10 cellular contexts compared by ENCODE assay signal in the genomic region with DNA sequence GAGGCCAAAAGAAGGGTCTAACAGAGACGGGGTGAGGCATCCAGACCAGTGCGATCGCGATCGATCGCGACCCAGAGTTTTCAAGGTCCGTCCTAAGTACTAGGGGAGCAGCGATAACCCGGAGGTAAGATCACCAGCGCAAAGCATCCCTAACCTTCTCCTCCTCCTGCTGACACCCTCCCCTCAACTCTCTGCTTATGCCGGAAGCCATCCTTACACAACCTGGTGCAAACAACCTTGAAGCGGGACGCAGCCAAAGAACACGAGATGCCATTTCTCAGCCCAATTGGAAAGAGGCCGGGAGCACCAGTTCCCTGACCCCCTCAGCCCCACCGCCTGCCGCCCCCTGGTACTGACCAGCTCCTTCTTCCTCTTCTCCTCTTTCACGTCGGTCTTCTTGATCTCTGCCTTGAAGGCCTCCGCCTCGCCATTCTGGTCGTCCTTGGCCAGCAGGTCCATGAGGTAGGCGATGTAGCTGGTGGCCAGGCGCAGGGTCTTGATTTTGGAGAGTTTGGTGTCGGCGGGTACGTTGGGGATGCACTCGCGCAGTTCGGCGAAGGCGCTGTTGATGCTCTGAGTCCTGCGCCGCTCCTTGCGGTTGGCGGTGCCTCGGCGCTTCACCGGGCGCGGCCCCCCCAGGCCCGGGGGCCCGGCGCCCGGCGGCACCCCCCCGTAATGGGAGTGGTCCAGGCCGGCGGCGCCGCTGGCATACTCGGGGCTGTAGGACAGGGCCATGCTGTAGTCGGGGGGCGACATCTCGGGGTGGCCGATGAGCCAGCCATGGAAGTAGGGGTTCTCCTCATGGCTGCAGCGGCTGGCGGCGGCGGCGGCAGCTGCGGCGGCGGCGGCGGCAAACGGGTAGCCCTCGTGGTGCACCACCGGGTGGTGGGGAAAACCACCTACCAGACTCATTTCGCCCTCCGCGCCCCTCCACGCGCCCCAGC. TPM values are rescaled to one million over a fixed set of nuclear protein-coding genes. Genes with fewer than 3 reads are reported as not detected.
DNase-seq lines count a peak whose midpoint lies in the region; ATAC-seq and TF ChIP-seq lines count a peak whose summit lies in the region.
"Had no signal": no experiment of that assay in that cellular context is flagged by ENCODE, and none has a peak within 500 bp of the region (broad histone marks: within the 10 kb centered on the region; RNA-seq: fewer than 3 reads in every experiment).

No MANE protein-coding gene starts in this region.

- H3K79me2 ChIP-seq in hepatocyte (peaks cover 87% of the 10 kb centered on the region), MM.1S (ENCODE audit: low read length) (no peaks in the 10 kb centered on the region)

- 4% methylated on average over 50 of the region's 75 CpGs for WGBS in hepatocyte (ENCODE audit: low lambda C conversion rate, missing lambda C conversion rate)

- POLR2A ChIA-PET in activated CD4-positive, alpha-beta T cell treated with anti-CD3 and anti-CD28 coated beads for 36 hours (lab: Charles Lee), result no interaction called here
- POLR2A ChIA-PET in activated CD8-positive, alpha-beta T cell treated with anti-CD3 and anti-CD28 coated beads for 36 hours (lab: Charles Lee), result interaction anchor here (1.2 to 1.4 kb wide), 2 partner anchors 11 to 19 kb away, joined by 3 read pairs; no protein-coding TSS in a partner anchor

- no peaks in the 10 kb centered on the region for H4K20me1 ChIP-seq in hepatocyte (ENCODE audit: insufficient read depth, poor library complexity, severe bottlenecking)
- H4K20me1 ChIP-seq in MM.1S (ENCODE audit: insufficient read depth, low read length), result no peaks in the 10 kb centered on the region
- H4K20me1 ChIP-seq: BLaER1 treated with 17β-estradiol and CSF1 and Interleukin-3, amounts not matched to agents 10 nM and 100 nM had no signal

- peaks cover 78% of the 10 kb centered on the region for H3K27me3 Mint-ChIP-seq in activated CD4-positive, alpha-beta T cell treated with anti-CD3 and anti-CD28 coated beads for 36 hours
- peaks cover 83% of the 10 kb centered on the region for H3K27me3 Mint-ChIP-seq in activated CD8-positive, alpha-beta T cell treated with anti-CD3 and anti-CD28 coated beads for 36 hours

- H3K27me3 ChIP-seq in hepatocyte (peaks cover 86% of the 10 kb centered on the region), subcutaneous abdominal adipose tissue (ENCODE audit: control insufficient read depth in 5 of 5, insufficient read depth in 4 of 5, low read length in 5 of 5) (peaks cover 22 to 68% (median 51%) of the 10 kb centered on the region in 5 donors), MM.1S (replicated peaks; ENCODE audit: insufficient read depth, low read length) (no peaks in the 10 kb centered on the region; the same call in 1 of the 2 replicates)

- peaks cover 2% of the 10 kb centered on the region for H3K9me3 Mint-ChIP-seq in activated CD4-positive, alpha-beta T cell treated with anti-CD3 and anti-CD28 coated beads for 36 hours (ENCODE audit: low read depth)
- no peaks in the 10 kb centered on the region for H3K9me3 Mint-ChIP-seq in activated CD8-positive, alpha-beta T cell treated with anti-CD3 and anti-CD28 coated beads for 36 hours

- peak; percentile 15 for DNase-seq in activated CD4-positive, alpha-beta T cell treated with anti-CD3 and anti-CD28 coated beads for 36 hours
- no peak for DNase-seq in activated CD4-positive, alpha-beta T cell treated with anti-CD3 and anti-CD28 coated beads for 1 hour
- DNase-seq in activated CD8-positive, alpha-beta T cell treated with anti-CD3 and anti-CD28 coated beads for 36 hours, result no peak
- no peak for DNase-seq in hepatocyte (ENCODE audit: low spot score)
- no peak for DNase-seq in NCI-H1092 (lab: John Stamatoyannopoulos, UW)
- no peak for DNase-seq in MM.1S
- DNase-seq: NCI-H510A had no signal

- H3K36me3 ChIP-seq in hepatocyte (replicated peaks; ENCODE audit: insufficient read depth, low read depth), result no peaks in the 10 kb centered on the region
- no peaks in the 10 kb centered on the region for H3K36me3 ChIP-seq in subcutaneous abdominal adipose tissue (ENCODE audit: control insufficient read depth in 5 of 5, insufficient read depth in 5 of 5, low read length in 5 of 5)
- no peaks in the 10 kb centered on the region for H3K36me3 ChIP-seq in MM.1S (replicated peaks; ENCODE audit: insufficient read depth, low read length)
- H3K36me3 ChIP-seq: BLaER1 treated with 17β-estradiol and CSF1 and Interleukin-3, amounts not matched to agents 10 nM and 100 nM had no signal

- no peak for ATAC-seq in activated CD4-positive, alpha-beta T cell treated with anti-CD3 and anti-CD28 coated beads for 36 hours
- no peak for ATAC-seq in activated CD8-positive, alpha-beta T cell treated with anti-CD3 and anti-CD28 coated beads for 36 hours
- no peak for ATAC-seq in GM21619 (IDR thresholded peaks at IDR 0.05; ENCODE audit: unreplicated experiment)

- intact Hi-C loops in activated CD4-positive, alpha-beta T cell treated with anti-CD3 and anti-CD28 coated beads for 36 hours (cut with DNase I, micrococcal nuclease), result no loop called here
- intact Hi-C loops in activated CD8-positive, alpha-beta T cell treated with anti-CD3 and anti-CD28 coated beads for 36 hours (cut with micrococcal nuclease), result loop anchor here (5.0 kb wide), 1 partner anchor 689 kb away; no protein-coding TSS in a partner anchor

- H3F3A ChIP-seq in MM.1S (ENCODE audit: insufficient read depth, low read length), result no peaks in the 10 kb centered on the region

- H3K36me3 Mint-ChIP-seq in activated CD4-positive, alpha-beta T cell treated with anti-CD3 and anti-CD28 coated beads for 36 hours (ENCODE audit: low read depth), result peaks cover 7% of the 10 kb centered on the region
- H3K36me3 Mint-ChIP-seq in activated CD8-positive, alpha-beta T cell treated with anti-CD3 and anti-CD28 coated beads for 36 hours (ENCODE audit: low read depth), result peaks cover 8% of the 10 kb centered on the region

- H3K27ac Mint-ChIP-seq in activated CD4-positive, alpha-beta T cell treated with anti-CD3 and anti-CD28 coated beads for 36 hours, result no peak overlapping the region
- H3K27ac Mint-ChIP-seq in activated CD8-positive, alpha-beta T cell treated with anti-CD3 and anti-CD28 coated beads for 36 hours, result no peak overlapping the region

- H3K4me1 ChIP-seq in hepatocyte (ENCODE audit: insufficient read depth) (no peaks in the 10 kb centered on the region), subcutaneous abdominal adipose tissue (ENCODE audit: control insufficient read depth in 5 of 5, insufficient read depth in 5 of 5, low read length in 5 of 5) (peaks cover 0 to 38% (median 27%) of the 10 kb centered on the region in 5 donors), MM.1S (ENCODE audit: low read length) (no peaks in the 10 kb centered on the region)
- H3K4me1 ChIP-seq: BLaER1 treated with 17β-estradiol and CSF1 and Interleukin-3, amounts not matched to agents 10 nM and 100 nM had no signal

- H3K9me2 ChIP-seq in hepatocyte (replicated peaks; ENCODE audit: insufficient read depth), result no peaks in the 10 kb centered on the region
- H3K9me2 ChIP-seq in MM.1S (replicated peaks; ENCODE audit: insufficient read depth, low read length), result no peaks in the 10 kb centered on the region

- H2AFZ ChIP-seq in hepatocyte (peak overlapping the region; percentile 46), MM.1S (ENCODE audit: low read length) (no peak overlapping the region)

- H3K9ac ChIP-seq in subcutaneous abdominal adipose tissue (ENCODE audit: low read length in 5 of 5) (no peak overlapping the region), MM.1S (ENCODE audit: low read length) (no peak overlapping the region)
- H3K9ac ChIP-seq: BLaER1 treated with 17β-estradiol and CSF1 and Interleukin-3, amounts not matched to agents 10 nM and 100 nM had no signal

- CTCF ChIA-PET in activated CD4-positive, alpha-beta T cell treated with anti-CD3 and anti-CD28 coated beads for 36 hours (lab: Charles Lee), result interaction anchor here (0.6 to 1.2 kb wide), 2 partner anchors 19 to 293 kb away, joined by 3 read pairs; no protein-coding TSS in a partner anchor
- CTCF ChIA-PET in activated CD8-positive, alpha-beta T cell treated with anti-CD3 and anti-CD28 coated beads for 36 hours (lab: Charles Lee), result interaction anchor here (1.6 to 1.9 kb wide), 2 partner anchors 20 to 35 kb away, joined by 5 to 6 read pairs; no protein-coding TSS in a partner anchor

- H3K4me2 ChIP-seq in hepatocyte (peak overlapping the region; percentile 77), MM.1S (ENCODE audit: low read depth, low read length) (no peak overlapping the region)
- H3K4me2 ChIP-seq: BLaER1 treated with 17β-estradiol and CSF1 and Interleukin-3, amounts not matched to agents 10 nM and 100 nM had no signal

- H3K4me1 Mint-ChIP-seq in activated CD4-positive, alpha-beta T cell treated with anti-CD3 and anti-CD28 coated beads for 36 hours, result peaks cover 17% of the 10 kb centered on the region
- peaks cover 15% of the 10 kb centered on the region for H3K4me1 Mint-ChIP-seq in activated CD8-positive, alpha-beta T cell treated with anti-CD3 and anti-CD28 coated beads for 36 hours (ENCODE audit: low read depth)

- H3K9me3 ChIP-seq in hepatocyte (ENCODE audit: low read depth) (no peaks in the 10 kb centered on the region), subcutaneous abdominal adipose tissue (ENCODE audit: control insufficient read depth in 5 of 5, low read length in 5 of 5) (no peaks in the 10 kb centered on the region), MM.1S (replicated peaks; ENCODE audit: insufficient read depth, low read length) (no peaks in the 10 kb centered on the region)

- peak overlapping the region; percentile 23 for H3K4me3 Mint-ChIP-seq in activated CD4-positive, alpha-beta T cell treated with anti-CD3 and anti-CD28 coated beads for 36 hours
- peak overlapping the region; percentile 17 for H3K4me3 Mint-ChIP-seq in activated CD8-positive, alpha-beta T cell treated with anti-CD3 and anti-CD28 coated beads for 36 hours

- H3K4me3 ChIP-seq in hepatocyte, result peak overlapping the region; percentile 41
- peak overlapping the region; percentile 43 to 67 (median 59) for H3K4me3 ChIP-seq in subcutaneous abdominal adipose tissue (ENCODE audit: low read depth in 1 of 5, low read length in 5 of 5)
- H3K4me3 ChIP-seq in MM.1S (ENCODE audit: low read length), result no peak overlapping the region

- H3K27ac ChIP-seq in hepatocyte (peak overlapping the region; percentile 92), subcutaneous abdominal adipose tissue (ENCODE audit: low read depth, low read length) (no peak overlapping the region), MM.1S (ENCODE audit: low read length) (no peak overlapping the region)
- H3K27ac ChIP-seq: BLaER1 treated with 17β-estradiol and CSF1 and Interleukin-3, amounts not matched to agents 10 nM and 100 nM had no signal

- TF ChIP-seq CTCF in activated CD8-positive, alpha-beta T cell treated with anti-CD3 and anti-CD28 coated beads for 36 hours (IDR thresholded peaks at IDR 0.05), result no peak
- TF ChIP-seq CTCF in hepatocyte (IDR thresholded peaks at IDR 0.05; ENCODE audit: poor library complexity) (no peak), MM.1S (IDR thresholded peaks at IDR 0.05; ENCODE audit: low read length) (no peak)

RNA-seq across cellular contexts. Expression of a gene that starts 1.4 kb away (rescaled TPM):
- total RNA-seq in activated CD4-positive, alpha-beta T cell treated with anti-CD3 and anti-CD28 coated beads for 36 hours, result not detected
- total RNA-seq in activated CD8-positive, alpha-beta T cell treated with anti-CD3 and anti-CD28 coated beads for 36 hours, result not detected
- total RNA-seq in hepatocyte, result 67.9 and 69.7 TPM in 2 replicates
- 141 and 152 TPM in 2 replicates for polyA plus RNA-seq in hepatocyte

Comparison
In these comparisons a context has a peak if more than half of its experiments do, and no peak if none do; other contexts are left out.
1. RNA of a gene that starts 1.4 kb away (total RNA-seq): 67.9 to 69.7 TPM in hepatocyte; not detected in activated CD4-positive, alpha-beta T cell treated with anti-CD3 and anti-CD28 coated beads for 36 hours and not detected in activated CD8-positive, alpha-beta T cell treated with anti-CD3 and anti-CD28 coated beads for 36 hours; every median in the first group is over 10 times any median in the second.